ENCODE assay signal across 21 cellular contexts in genomic region chr9:36853233-36853632, GRCh38.
DNase-seq lines count a peak whose midpoint lies in the region; ATAC-seq, FAIRE-seq and TF ChIP-seq lines count a peak whose summit lies in the region.
"Had no signal": no experiment of that assay in that cellular context is flagged by ENCODE, and none has a peak within 500 bp of the region (broad histone marks: within the 10 kb centered on the region; RNA-seq: fewer than 3 reads in every experiment).

No MANE protein-coding gene starts in this region.

- FAIRE-seq in RCC 7860 (lab: Jason Lieb, UNC) = no peak
- FAIRE-seq: A549, GM12878 had no signal

- no peak for ATAC-seq in T-helper 17 cell
- ATAC-seq: A549, GM12878 had no signal

- no peak for TF ChIP-seq POLR2A in breast epithelium (IDR thresholded peaks at IDR 0.05)

- no peak overlapping the region for H3K4me3 ChIP-seq in breast epithelium
- H3K4me3 ChIP-seq: A549, BLaER1, GM12878, GM23248, HAP-1 had no signal

- peak overlapping the region; percentile 17 for H3K27ac Mint-ChIP-seq in T-helper 1 cell treated with Interleukin-12 subunit alpha and Interleukin-12 subunit beta and Interleukin-4 antibody, amounts not matched to agents 30 μg/mL and 1 μg/mL, for 36 hours
- H3K27ac Mint-ChIP-seq in T-helper 17 cell (peak overlapping the region; percentile 51), neural crest cell (ENCODE audit: unreplicated experiment) (peak overlapping the region; percentile 44)
- H3K27ac Mint-ChIP-seq: CD4-positive, alpha-beta memory T cell had no signal

- no peak overlapping the region for H3K27ac ChIP-seq in breast epithelium
- H3K27ac ChIP-seq: 22Rv1, A549, BLaER1, GM23248 had no signal

- H3K36me3 Mint-ChIP-seq in T-helper 1 cell treated with Interleukin-12 subunit alpha and Interleukin-12 subunit beta and Interleukin-4 antibody, amounts not matched to agents 30 μg/mL and 1 μg/mL, for 36 hours (ENCODE audit: low read depth) = no peaks in the 10 kb centered on the region
- H3K36me3 Mint-ChIP-seq in T-helper 17 cell (ENCODE audit: low read depth) = no peaks in the 10 kb centered on the region
- H3K36me3 Mint-ChIP-seq in neural crest cell (ENCODE audit: low read depth) = no peaks in the 10 kb centered on the region
- H3K36me3 Mint-ChIP-seq: CD14-positive monocyte; CD4-positive, alpha-beta memory T cell had no signal

- no peaks in the 10 kb centered on the region for H3K36me3 ChIP-seq in breast epithelium
- H3K36me3 ChIP-seq: HAP-1 had no signal

- DNase-seq in T-helper 1 cell (no peak), T-helper 17 cell (no peak), neural crest cell (ENCODE audit: low read depth, low spot score) (no peak), NCI-H524 (lab: John Stamatoyannopoulos, UW) (no peak), RCC 7860 (ENCODE audit: low spot score) (no peak), breast epithelium (ENCODE audit: low spot score in 2 of 2) (no peak)
- DNase-seq: AML-193; CD4-positive, alpha-beta memory T cell; COR-L47; DMS 273 treated with DMSO at 0.1 percent for 48 hours; DMS53; DND-41; EL; GM23248 had no signal

- H3K9me3 ChIP-seq in T-helper 17 cell (ENCODE audit: control insufficient read depth, low read length, poor library complexity, severe bottlenecking) (no peaks in the 10 kb centered on the region), breast epithelium (no peaks in the 10 kb centered on the region)
- H3K9me3 ChIP-seq: A549, BLaER1, HAP-1 had no signal

- no peaks in the 10 kb centered on the region for H3K27me3 Mint-ChIP-seq in T-helper 1 cell treated with Interleukin-12 subunit alpha and Interleukin-12 subunit beta and Interleukin-4 antibody, amounts not matched to agents 30 μg/mL and 1 μg/mL, for 36 hours (ENCODE audit: low read depth)
- H3K27me3 Mint-ChIP-seq in T-helper 17 cell (peaks cover 13% of the 10 kb centered on the region), neural crest cell (ENCODE audit: low read depth) (no peaks in the 10 kb centered on the region)

- no peaks in the 10 kb centered on the region for H3K27me3 ChIP-seq in breast epithelium
- H3K27me3 ChIP-seq: BLaER1 had no signal

- peaks cover 8% of the 10 kb centered on the region for H3K4me1 Mint-ChIP-seq in T-helper 1 cell treated with Interleukin-12 subunit alpha and Interleukin-12 subunit beta and Interleukin-4 antibody, amounts not matched to agents 30 μg/mL and 1 μg/mL, for 36 hours (ENCODE audit: low read depth)
- H3K4me1 Mint-ChIP-seq in T-helper 17 cell = peaks cover 16% of the 10 kb centered on the region
- H3K4me1 Mint-ChIP-seq in neural crest cell = peaks cover 9% of the 10 kb centered on the region

- no peaks in the 10 kb centered on the region for H3K4me1 ChIP-seq in breast epithelium
- H3K4me1 ChIP-seq: A549, HAP-1 had no signal

- TF ChIP-seq CTCF in neural crest cell (conservative IDR thresholded peaks at IDR 0.05) = no peak
- TF ChIP-seq CTCF in breast epithelium (IDR thresholded peaks at IDR 0.05) = no peak

- no peak overlapping the region for H3K4me3 Mint-ChIP-seq in T-helper 1 cell treated with Interleukin-12 subunit alpha and Interleukin-12 subunit beta and Interleukin-4 antibody, amounts not matched to agents 30 μg/mL and 1 μg/mL, for 36 hours
- H3K4me3 Mint-ChIP-seq in T-helper 17 cell = no peak overlapping the region
- no peak overlapping the region for H3K4me3 Mint-ChIP-seq in neural crest cell
- H3K4me3 Mint-ChIP-seq: CD14-positive monocyte; CD4-positive, alpha-beta memory T cell had no signal

- intact Hi-C loops in breast epithelium (cut with DNase I; ENCODE audit: low total_unique reads) = no loop called here

- no peaks in the 10 kb centered on the region for H3K9me3 Mint-ChIP-seq in T-helper 1 cell treated with Interleukin-12 subunit alpha and Interleukin-12 subunit beta and Interleukin-4 antibody, amounts not matched to agents 30 μg/mL and 1 μg/mL, for 36 hours
- no peaks in the 10 kb centered on the region for H3K9me3 Mint-ChIP-seq in neural crest cell
- H3K9me3 Mint-ChIP-seq: CD4-positive, alpha-beta memory T cell had no signal
